In genomic region chr21:33821580-33822322, GRCh38 we compare ENCODE assay signal across 1 cellular context.
A peak's percentile ranks its signal among the peaks of the same experiment; 100 is the strongest.
TF ChIP-seq lines count a peak whose summit lies in the region.

No MANE protein-coding gene starts in this region.

TF ChIP-seq in HEK293, 187 proteins besides CTCF, POLR2A, EP300 and RAD21 (continued from another document):
- TF ChIP-seq PRDM6 (tag by site-specific recombination; IDR thresholded peaks at IDR 0.05) (peak; percentile 96), ZBTB7A (tag by site-specific recombination; IDR thresholded peaks at IDR 0.05; ENCODE audit: low read depth) (no peak), ZIC2 (tag by site-specific recombination; IDR thresholded peaks at IDR 0.05) (peak; percentile 61)
- TF ChIP-seq, protein P1, sequence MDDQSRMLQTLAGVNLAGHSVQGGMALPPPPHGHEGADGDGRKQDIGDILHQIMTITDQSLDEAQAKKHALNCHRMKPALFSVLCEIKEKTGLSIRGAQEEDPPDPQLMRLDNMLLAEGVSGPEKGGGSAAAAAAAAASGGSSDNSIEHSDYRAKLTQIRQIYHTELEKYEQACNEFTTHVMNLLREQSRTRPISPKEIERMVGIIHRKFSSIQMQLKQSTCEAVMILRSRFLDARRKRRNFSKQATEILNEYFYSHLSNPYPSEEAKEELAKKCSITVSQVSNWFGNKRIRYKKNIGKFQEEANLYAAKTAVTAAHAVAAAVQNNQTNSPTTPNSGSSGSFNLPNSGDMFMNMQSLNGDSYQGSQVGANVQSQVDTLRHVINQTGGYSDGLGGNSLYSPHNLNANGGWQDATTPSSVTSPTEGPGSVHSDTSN (CRISPR knock-in tag; IDR thresholded peaks at IDR 0.05) = no peak
